24 cellular contexts compared by ENCODE assay signal in the genomic region with DNA sequence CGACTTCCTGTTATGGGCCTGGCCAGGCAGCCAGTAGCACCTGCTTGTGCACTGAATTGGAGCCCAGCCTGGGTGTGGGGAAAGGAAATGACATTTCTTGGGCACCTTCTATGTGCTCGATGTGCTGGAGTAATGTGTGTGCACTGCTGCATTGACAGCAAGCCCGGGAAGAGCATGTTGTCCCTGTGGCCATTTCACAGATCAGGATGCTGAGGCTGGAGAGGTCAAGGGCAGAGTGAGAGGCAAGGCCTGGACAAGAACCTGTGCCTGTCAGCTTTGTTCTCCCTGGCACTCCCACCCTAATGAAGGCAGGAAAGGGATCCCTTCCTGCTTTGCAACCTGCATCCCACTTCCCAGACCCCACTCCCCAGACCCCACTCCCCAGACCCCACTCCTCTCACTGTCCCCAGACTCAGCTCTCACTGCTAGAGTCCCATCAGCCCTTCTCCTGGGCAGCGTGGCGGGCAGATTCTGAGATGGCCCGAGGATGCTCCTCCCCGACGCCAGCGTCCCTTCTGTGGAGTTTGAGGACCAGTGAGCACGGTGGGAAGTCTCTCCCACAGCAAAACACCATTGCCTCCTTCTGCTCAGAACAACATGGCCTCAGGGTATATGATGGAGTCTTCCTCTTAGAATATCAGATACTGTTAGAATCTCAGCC. TPM values are rescaled to one million over a fixed set of nuclear protein-coding genes. Genes with fewer than 3 reads are reported as not detected.
DNase-seq lines count a peak whose midpoint lies in the region; ATAC-seq and TF ChIP-seq lines count a peak whose summit lies in the region.
"Had no signal": no experiment of that assay in that cellular context is flagged by ENCODE, and none has a peak within 500 bp of the region (broad histone marks: within the 10 kb centered on the region; RNA-seq: fewer than 3 reads in every experiment).

No MANE protein-coding gene starts in this region.

- no peak overlapping the region for H3K9ac ChIP-seq in neuronal stem cell (ENCODE audit: low read depth, low read length, poor library complexity)

- H3K36me3 ChIP-seq in heart left ventricle, result no peaks in the 10 kb centered on the region
- H3K36me3 ChIP-seq in neuronal stem cell (replicated peaks in 1 of 2; ENCODE audit: control insufficient read depth in 2 of 2, insufficient read depth in 2 of 2, low read length in 2 of 2), result no peaks in the 10 kb centered on the region
- H3K36me3 ChIP-seq in aorta (ENCODE audit: control insufficient read depth in 1 of 2, insufficient read depth in 2 of 2, low read length in 1 of 2), result no peaks in the 10 kb centered on the region

- no peak overlapping the region for H2BK5ac ChIP-seq in neuronal stem cell (ENCODE audit: low read length)

- no peaks in the 10 kb centered on the region for H3K4me1 ChIP-seq in heart left ventricle
- peaks cover 0 to 15% of the 10 kb centered on the region in 2 donors for H3K4me1 ChIP-seq in neuronal stem cell (ENCODE audit: control insufficient read depth in 2 of 2, insufficient read depth in 1 of 2, low read depth in 1 of 2, low read length in 2 of 2)
- no peaks in the 10 kb centered on the region for H3K4me1 ChIP-seq in aorta (ENCODE audit: control insufficient read depth in 1 of 2, insufficient read depth in 2 of 2, low read length in 2 of 2)

- H2BK12ac ChIP-seq in neuronal stem cell (ENCODE audit: low read length), result no peak overlapping the region

- H4K8ac ChIP-seq in neuronal stem cell (ENCODE audit: low read depth, low read length), result no peak overlapping the region

- no peaks in the 10 kb centered on the region for H3K79me1 ChIP-seq in neuronal stem cell (ENCODE audit: low read depth, low read length)

- no peak overlapping the region for H2BK15ac ChIP-seq in neuronal stem cell (ENCODE audit: low read length)

- H2BK120ac ChIP-seq in neuronal stem cell (ENCODE audit: low read depth, low read length), result no peak overlapping the region

- H3K9me3 ChIP-seq in heart left ventricle, result peaks cover 0 to 6% (median 0%) of the 10 kb centered on the region in 12 donors
- H3K9me3 ChIP-seq in neuronal stem cell (replicated peaks in 1 of 2; ENCODE audit: control insufficient read depth in 2 of 2, insufficient read depth in 1 of 2, low read depth in 1 of 2, low read length in 2 of 2), result peaks cover 0 to 2% of the 10 kb centered on the region in 2 donors
- no peaks in the 10 kb centered on the region for H3K9me3 ChIP-seq in aorta (ENCODE audit: control insufficient read depth, low read length)

- H2AFZ ChIP-seq in neuronal stem cell (ENCODE audit: low read length), result no peak overlapping the region

- no peak for ATAC-seq in heart left ventricle
- ATAC-seq in aorta (ENCODE audit: low FRiP score), result no peak

- no peak overlapping the region for H2AK5ac ChIP-seq in neuronal stem cell (ENCODE audit: low read depth, low read length)

- no peak for TF ChIP-seq CTCF in heart left ventricle (IDR thresholded peaks at IDR 0.05)
- TF ChIP-seq CTCF in coronary artery (IDR thresholded peaks at IDR 0.05), result no peak

- H4K91ac ChIP-seq in neuronal stem cell (ENCODE audit: low read depth, low read length, poor library complexity), result no peak overlapping the region

- no peak overlapping the region for H3K4ac ChIP-seq in neuronal stem cell (ENCODE audit: low read length)

- TF ChIP-seq POLR2A in heart left ventricle (IDR thresholded peaks at IDR 0.05), result no peak

- WGBS in heart left ventricle, 4 donors, result 67 to 91% (median 86%) methylated on average over 10 of the region's 10 CpGs
- WGBS in neuronal stem cell (ENCODE audit: extremely low coverage in 2 of 2, insufficient read length in 2 of 2, insufficient replicate concordance in 1 of 2), 2 donors, result no CpG with 5 or more reads among the region's 10 CpGs
- WGBS in aorta, 2 donors, result 95% methylated on average over 10 of the region's 10 CpGs

- no peak overlapping the region for H3K23ac ChIP-seq in neuronal stem cell (ENCODE audit: low read depth, low read length, poor library complexity)

- H3K4me3 ChIP-seq in heart left ventricle (no peak overlapping the region), coronary artery (no peak overlapping the region), neuronal stem cell (ENCODE audit: low read length in 2 of 2) (no peak overlapping the region), aorta (ENCODE audit: low read length in 2 of 2) (no peak overlapping the region)

- H3K27me3 ChIP-seq in heart left ventricle (peaks cover 0 to 9% (median 0%) of the 10 kb centered on the region in 9 donors), neuronal stem cell (ENCODE audit: control insufficient read depth in 3 of 3, insufficient read depth in 3 of 3, low read depth in 1 of 3, low read length in 3 of 3) (peaks cover 0 to 23% (median 0%) of the 10 kb centered on the region in 3 experiments), aorta (ENCODE audit: control insufficient read depth in 1 of 2, insufficient read depth in 2 of 2, low read length in 1 of 2) (no peaks in the 10 kb centered on the region)

- H3K27ac ChIP-seq in heart left ventricle (no peak overlapping the region), coronary artery (no peak overlapping the region), neuronal stem cell (replicated peaks; ENCODE audit: low read length) (no peak overlapping the region), aorta (ENCODE audit: low read depth in 1 of 2, low read length in 2 of 2) (no peak overlapping the region)
- H3K27ac ChIP-seq: HL-60 had no signal

- peak; percentile 57 for DNase-seq in cardiac septum (ENCODE audit: low spot score)
- no peak for DNase-seq in heart left ventricle
- DNase-seq in coronary artery (ENCODE audit: low spot score), result peak; percentile 56
- no peak for DNase-seq in neuronal stem cell (ENCODE audit: low spot score)
- DNase-seq in aorta, result peak; percentile 8 to 62
- DNase-seq in activated CD4-positive, alpha-beta T cell treated with anti-CD3 and anti-CD28 coated beads for 1 hour, result no peak
- no peak for DNase-seq in effector CD8-positive, alpha-beta T cell (lab: John Stamatoyannopoulos, UW)
- DNase-seq: ACHN, C1 segment of cervical spinal cord, DMS53, EL, H9, IMR-90, Karpas-422, NCI-H1417 treated with DMSO at 0.1 percent for 48 hours, NCI-H187 treated with DMSO at 0.1 percent for 48 hours, NCI-H226, NCI-H524, NCI-H82, OCI-M1 had no signal

- intact Hi-C loops in cardiac septum (cut with DNase I), result no loop called here
- intact Hi-C loops in heart left ventricle (cut with DNase I), result no loop called here
- intact Hi-C loops in aorta (cut with DNase I), result no loop called here

- H3K14ac ChIP-seq in neuronal stem cell (ENCODE audit: low read length), result no peak overlapping the region

- H3K4me2 ChIP-seq in neuronal stem cell (ENCODE audit: insufficient read depth, low read length, poor library complexity, severe bottlenecking), result no peak overlapping the region

- peak overlapping the region; percentile 49 for H3K18ac ChIP-seq in neuronal stem cell (ENCODE audit: low read length)

RNA-seq across cellular contexts. Expression of a gene that starts 49.6 kb away (rescaled TPM):
- total RNA-seq in cardiac septum, result 0.19 TPM
- not detected for total RNA-seq in heart left ventricle
- polyA plus RNA-seq in heart left ventricle, result not detected
- polyA plus RNA-seq in neuronal stem cell (2013, experiment 1 of 2), result 2.4 TPM
- polyA plus RNA-seq in neuronal stem cell (2013, experiment 2 of 2), result 2.4 TPM
- under 1 TPM; 0.23 to 0.27 TPM for total RNA-seq in aorta
- polyA plus RNA-seq in aorta, result not detected
- total RNA-seq: CD8-positive, alpha-beta memory T cell; HT1080; IMR-90; RPMI7951 had no signal
- polyA plus RNA-seq: CD8-positive, alpha-beta memory T cell; IMR-90 had no signal

Comparison
In these comparisons a context has a peak if more than half of its experiments do, and no peak if none do; other contexts are left out.
1. DNase-seq: peak in cardiac septum (single experiment), coronary artery (single experiment) and aorta (2 of 2); none in heart left ventricle (0 of 5), neuronal stem cell (single experiment), activated CD4-positive, alpha-beta T cell treated with anti-CD3 and anti-CD28 coated beads for 1 hour (single experiment) and effector CD8-positive, alpha-beta T cell (single experiment).